ENCODE assay signal across 24 cellular contexts in genomic region chr6:2133718-2134310, GRCh38.
"Had no signal": no experiment of that assay in that cellular context is flagged by ENCODE, and none has a peak within 500 bp of the region (broad histone marks: within the 10 kb centered on the region; RNA-seq: fewer than 3 reads in every experiment).

No MANE protein-coding gene starts in this region.

- H3K4me1 ChIP-seq: lower lobe of right lung, prostate gland, upper lobe of left lung had no signal

- H3K36me3 Mint-ChIP-seq: activated CD8-positive, alpha-beta memory T cell treated with anti-CD3 and anti-CD28 coated beads, Interleukin-2, amount 10 ng/mL, durations not matched to agents 7 days and 5 days; activated naive CD4-positive, alpha-beta T cell treated with anti-CD3 and anti-CD28 coated beads, Interleukin-2, amount 50 U/mL, for 24 hours; natural killer cell had no signal

- H3K36me3 ChIP-seq: heart right ventricle, lower lobe of right lung, ovary, prostate gland, stomach, upper lobe of left lung had no signal

- ATAC-seq: activated CD8-positive, alpha-beta memory T cell treated with anti-CD3 and anti-CD28 coated beads, Interleukin-2, amount 10 ng/mL, durations not matched to agents 7 days and 5 days; activated CD8-positive, alpha-beta T cell treated with anti-CD3 and anti-CD28 coated beads for 36 hours; body of pancreas; heart right ventricle; left lobe of liver; lower lobe of right lung; natural killer cell; T-helper 17 cell had no signal

- H3K9me3 Mint-ChIP-seq: activated CD8-positive, alpha-beta T cell treated with anti-CD3 and anti-CD28 coated beads for 36 hours; activated naive CD4-positive, alpha-beta T cell treated with anti-CD3 and anti-CD28 coated beads, Interleukin-2, amount 50 U/mL, for 24 hours; dendritic cell treated with granulocyte-macrophage colony-stimulating factor and Interleukin-4, amounts not matched to agents 40 ng/mL and 50 ng/mL, for 4 days; natural killer cell had no signal

- H3K27me3 Mint-ChIP-seq: activated CD8-positive, alpha-beta memory T cell treated with anti-CD3 and anti-CD28 coated beads, Interleukin-2, amount 10 ng/mL, durations not matched to agents 7 days and 5 days; activated CD8-positive, alpha-beta T cell treated with anti-CD3 and anti-CD28 coated beads for 36 hours; activated naive CD4-positive, alpha-beta T cell treated with anti-CD3 and anti-CD28 coated beads, Interleukin-2, amount 50 U/mL, for 24 hours; dendritic cell treated with granulocyte-macrophage colony-stimulating factor and Interleukin-4, amounts not matched to agents 40 ng/mL and 50 ng/mL, for 4 days; T-helper 17 cell had no signal

- H3K4me3 Mint-ChIP-seq: activated CD8-positive, alpha-beta memory T cell treated with anti-CD3 and anti-CD28 coated beads, Interleukin-2, amount 10 ng/mL, durations not matched to agents 7 days and 5 days; activated CD8-positive, alpha-beta T cell treated with anti-CD3 and anti-CD28 coated beads for 36 hours; activated naive CD4-positive, alpha-beta T cell treated with anti-CD3 and anti-CD28 coated beads, Interleukin-2, amount 50 U/mL, for 24 hours; dendritic cell treated with granulocyte-macrophage colony-stimulating factor and Interleukin-4, amounts not matched to agents 40 ng/mL and 50 ng/mL, for 4 days; natural killer cell; T-helper 17 cell had no signal

- H3K27ac Mint-ChIP-seq: activated CD8-positive, alpha-beta memory T cell treated with anti-CD3 and anti-CD28 coated beads, Interleukin-2, amount 10 ng/mL, durations not matched to agents 7 days and 5 days; activated CD8-positive, alpha-beta T cell treated with anti-CD3 and anti-CD28 coated beads for 36 hours; activated naive CD4-positive, alpha-beta T cell treated with anti-CD3 and anti-CD28 coated beads, Interleukin-2, amount 50 U/mL, for 24 hours; dendritic cell treated with granulocyte-macrophage colony-stimulating factor and Interleukin-4, amounts not matched to agents 40 ng/mL and 50 ng/mL, for 4 days; natural killer cell; T-helper 17 cell had no signal

- H3K9me3 ChIP-seq: body of pancreas, heart right ventricle, lower lobe of right lung, ovary, prostate gland, stomach, upper lobe of left lung had no signal

- FAIRE-seq: endometrium had no signal

- H3K27ac ChIP-seq: heart right ventricle, lower lobe of right lung, ovary, prostate gland, upper lobe of left lung had no signal

- H3K4me3 ChIP-seq: body of pancreas, heart right ventricle, lower lobe of right lung, ovary, prostate gland, stomach, upper lobe of left lung had no signal

- H3K27me3 ChIP-seq: body of pancreas, heart right ventricle, ovary, stomach, upper lobe of left lung had no signal

- DNase-seq: activated CD4-positive, alpha-beta T cell treated with anti-CD3 and anti-CD28 coated beads for 48 hours; activated CD8-positive, alpha-beta memory T cell treated with anti-CD3 and anti-CD28 coated beads, Interleukin-2, amount 10 ng/mL, durations not matched to agents 7 days and 5 days; activated CD8-positive, alpha-beta T cell treated with anti-CD3 and anti-CD28 coated beads for 36 hours; activated gamma-delta T cell treated with Interleukin-2 at 50 U/mL for 16 hours; activated T-cell treated with anti-CD3 and anti-CD28 coated beads for 4 hours; anterior cingulate cortex; body of pancreas; caudate nucleus; effector CD4-positive, alpha-beta T cell; foreskin fibroblast; heart right ventricle; islet precursor cell; lower lobe of right lung; natural killer cell; ovary; stimulated activated CD4-positive, alpha-beta T cell treated with anti-CD3 and anti-CD28 coated beads, Interleukin-1b, Interleukin-23, amount 100 ng/mL, for 48 hours; stomach; T-helper 17 cell; upper lobe of left lung had no signal
